ENCODE assay signal across 8 cellular contexts in genomic region chr2:152189622-152190495, GRCh38. TPM values are rescaled to one million over a fixed set of nuclear protein-coding genes. Genes with fewer than 3 reads are reported as not detected.
A peak's percentile ranks its signal among the peaks of the same experiment; 100 is the strongest.
DNase-seq lines count a peak whose midpoint lies in the region; ATAC-seq, FAIRE-seq and TF ChIP-seq lines count a peak whose summit lies in the region.

No MANE protein-coding gene starts in this region.

- H3K27me3 Mint-ChIP-seq in endodermal cell (ENCODE audit: insufficient read depth), result peaks cover 6% of the 10 kb centered on the region

- H3K9ac ChIP-seq in endodermal cell (ENCODE audit: extremely low read depth, low read length, poor library complexity, severe bottlenecking), result no peak overlapping the region

- peaks cover 16% of the 10 kb centered on the region for H3K9me3 Mint-ChIP-seq in endodermal cell

- CTCF ChIA-PET in Panc1 (lab: Charles Lee), result no interaction called here

- WGBS in endodermal cell (ENCODE audit: insufficient coverage in 1 of 2, insufficient read length in 1 of 2), 2 experiments, result 70 to 76% methylated on average over 5 to 8 of the region's 8 CpGs

- H3K27me3 ChIP-seq in Panc1 (ENCODE audit: control insufficient read depth, insufficient read depth, low read length) (no peaks in the 10 kb centered on the region), endodermal cell (ENCODE audit: control insufficient read depth, insufficient read depth, low read length, poor library complexity, severe bottlenecking) (no peaks in the 10 kb centered on the region)

- in situ Hi-C loops in Panc1 (cut with HindIII; ENCODE audit: low pct_unique_long_range_greater_than_20kb, low sequenced_read_pairs), result no loop called here

- no peak overlapping the region for H3K4me3 ChIP-seq in Panc1 (ENCODE audit: low read depth in 2 of 2, low read length in 2 of 2)
- H3K4me3 ChIP-seq in endodermal cell (ENCODE audit: low read length), result no peak overlapping the region

- peaks cover 6% of the 10 kb centered on the region for H3K36me3 Mint-ChIP-seq in endodermal cell (ENCODE audit: low read depth)

- H3K27ac ChIP-seq in Panc1 (ENCODE audit: low read length), result no peak overlapping the region
- no peak overlapping the region for H3K27ac ChIP-seq in endodermal cell (ENCODE audit: low read depth, low read length)

- H3K4me3 Mint-ChIP-seq in endodermal cell, result no peak overlapping the region

- BruUV-seq in Panc1 (replicated peaks; lab: Mats Ljungman, UMichigan), result no TSS peak

- TF ChIP-seq CTCF in Panc1 (IDR thresholded peaks at IDR 0.05) (peak; percentile 85), endodermal cell (conservative IDR thresholded peaks at IDR 0.05) (peak; percentile 79)

- H3K36me3 ChIP-seq in Panc1 (ENCODE audit: control insufficient read depth, insufficient read depth, low read length) (no peaks in the 10 kb centered on the region), endodermal cell (ENCODE audit: control insufficient read depth, insufficient read depth, low read length) (no peaks in the 10 kb centered on the region)

- POLR2A ChIA-PET in Panc1 (lab: Charles Lee), result interaction anchor here (0.5 kb wide), 1 partner anchor 215 kb away, joined by 3 read pairs; no protein-coding TSS in a partner anchor

- H3K4me1 ChIP-seq in Panc1 (ENCODE audit: control insufficient read depth, insufficient read depth, low read length), result no peaks in the 10 kb centered on the region
- no peaks in the 10 kb centered on the region for H3K4me1 ChIP-seq in endodermal cell (ENCODE audit: control insufficient read depth, insufficient read depth, low read length)

- DNase-seq in DMS114 treated with DMSO at 0.1 percent for 48 hours (lab: John Stamatoyannopoulos, UW; ENCODE audit: unreplicated experiment) (peak; percentile 36), HTR-8/SVneo (ENCODE audit: insufficient read length, low spot score) (peak; percentile 33), Panc1 (ENCODE audit: low read depth, low spot score) (no peak), endodermal cell (peak; percentile 60), midbrain (lab: John Stamatoyannopoulos, UW) (peak; percentile 66)
- no peak for DNase-seq in stimulated activated CD4-positive, alpha-beta T cell treated with anti-CD3 and anti-CD28 coated beads, Interleukin-4, amount 100 ng/mL, for 4 hours

- no peak for FAIRE-seq in HTR-8/SVneo (lab: Jason Lieb, UNC)

- no peaks in the 10 kb centered on the region for H3K4me1 Mint-ChIP-seq in endodermal cell

- ATAC-seq in GM19043 (IDR thresholded peaks at IDR 0.05; ENCODE audit: low read depth, unreplicated experiment), result peak; percentile 77
- peak; percentile 93 for ATAC-seq in Panc1
- ATAC-seq in GM21786 (IDR thresholded peaks at IDR 0.05; ENCODE audit: unreplicated experiment), result no peak

- intact Hi-C loops in Panc1 (cut with micrococcal nuclease; ENCODE audit: unreplicated experiment), result loop anchor here (5.0 kb wide), 3 partner anchors 147 to 447 kb away; partner anchors contain the start of gene FMNL2

- no peaks in the 10 kb centered on the region for H3K9me3 ChIP-seq in Panc1 (ENCODE audit: control insufficient read depth, insufficient read depth, low read depth, low read length)
- peaks cover 4% of the 10 kb centered on the region for H3K9me3 ChIP-seq in endodermal cell (ENCODE audit: control insufficient read depth, low read length)

- H3K27ac Mint-ChIP-seq in endodermal cell, result no peak overlapping the region

RNA-seq across cellular contexts. Expression of gene STAM2, which starts 14.3 kb away (rescaled TPM):
- 29.1 TPM for total RNA-seq in Panc1 (2021; ENCODE audit: unreplicated experiment)
- polyA plus RNA-seq in Panc1 (2012; ENCODE audit: insufficient read length), result 9.8 TPM
- total RNA-seq in endodermal cell, result 10 to 100 TPM; 21.5 to 30.9 TPM
- 17.1 TPM for polyA plus RNA-seq in endodermal cell (2013, experiment 1 of 2)
- polyA plus RNA-seq in endodermal cell (2013, experiment 2 of 2), result 18.5 TPM

Comparison
In these comparisons a context has a peak if more than half of its experiments do, and no peak if none do; other contexts are left out.
1. DNase-seq: peak in DMS114 treated with DMSO at 0.1 percent for 48 hours (single experiment), HTR-8/SVneo (single experiment), endodermal cell (single experiment) and midbrain (single experiment); none in Panc1 (single experiment) and stimulated activated CD4-positive, alpha-beta T cell treated with anti-CD3 and anti-CD28 coated beads, Interleukin-4, amount 100 ng/mL, for 4 hours (0 of 2).